ENCODE assay signal across 26 cellular contexts in genomic region chr5:36366883-36367282, GRCh38.
A peak's percentile ranks its signal among the peaks of the same experiment; 100 is the strongest.
DNase-seq lines count a peak whose midpoint lies in the region; TF ChIP-seq lines count a peak whose summit lies in the region.
"Had no signal": no experiment of that assay in that cellular context is flagged by ENCODE, and none has a peak within 500 bp of the region (broad histone marks: within the 10 kb centered on the region; RNA-seq: fewer than 3 reads in every experiment).

No MANE protein-coding gene starts in this region.

- no peaks in the 10 kb centered on the region for H3K9me3 Mint-ChIP-seq in HFFc6
- H3K9me3 Mint-ChIP-seq: CD4-positive, alpha-beta T cell had no signal

- peaks cover 0 to 47% (median 20%) of the 10 kb centered on the region in 4 donors for H3K4me1 ChIP-seq in tibial artery
- H3K4me1 ChIP-seq: spleen had no signal

- no peaks in the 10 kb centered on the region for H3K36me3 ChIP-seq in tibial artery
- H3K36me3 ChIP-seq: spleen, upper lobe of right lung had no signal

- DNase-seq in HFFc6 (peak; percentile 12), astrocyte of the hippocampus (ENCODE audit: low read depth, low spot score) (peak; percentile 37), iris pigment epithelial cell (ENCODE audit: low read depth) (peak; percentile 35), tibial artery (no peak), HuH-7 (ENCODE audit: low spot score) (no peak), CD1c-positive myeloid dendritic cell (ENCODE audit: extremely low spot score) (no peak), A172 (ENCODE audit: low spot score) (no peak)
- DNase-seq: activated CD4-positive, alpha-beta T cell treated with anti-CD3 and anti-CD28 coated beads, Interleukin-2, amount 50 U/mL, for 48 hours; activated CD8-positive, alpha-beta memory T cell treated with anti-CD3 and anti-CD28 coated beads, Interleukin-2, amount 50 U/mL, for 4 hours; activated naive CD4-positive, alpha-beta T cell treated with anti-CD3 and anti-CD28 coated beads, Interleukin-2, amount 10 ng/mL, durations not matched to agents 7 days and 5 days; amniotic stem cell; CD4-positive, alpha-beta T cell; endodermal cell; GOT3; left ventricle myocardium superior; naive thymus-derived CD4-positive, alpha-beta T cell; NCI-H1417 treated with DMSO at 0.1 percent for 48 hours; NCI-H2107; NCI-H748 treated with DMSO at 0.1 percent for 48 hours; retina; spleen; stimulated activated CD4-positive, alpha-beta T cell treated with anti-CD3 and anti-CD28 coated beads, Interleukin-4, amount 100 ng/mL, for 1 hour; T-helper 1 cell; upper lobe of right lung had no signal

- intact Hi-C loops in tibial artery (cut with DNase I; ENCODE audit: low total_unique reads): no loop called here

- H3K9me3 ChIP-seq in tibial artery: no peaks in the 10 kb centered on the region
- H3K9me3 ChIP-seq: upper lobe of right lung had no signal

- peak overlapping the region; percentile 14 to 41 for H3K27ac ChIP-seq in tibial artery
- H3K27ac ChIP-seq: spleen, upper lobe of right lung had no signal

- no peaks in the 10 kb centered on the region for H3K27me3 ChIP-seq in tibial artery
- H3K27me3 ChIP-seq: spleen, upper lobe of right lung had no signal

- H3K36me3 Mint-ChIP-seq in HFFc6 (ENCODE audit: low read depth): no peaks in the 10 kb centered on the region
- H3K36me3 Mint-ChIP-seq: activated naive CD4-positive, alpha-beta T cell treated with anti-CD3 and anti-CD28 coated beads, Interleukin-2, amount 10 ng/mL, durations not matched to agents 7 days and 5 days; mesothelial cell of epicardium had no signal

- H3K27ac Mint-ChIP-seq in HFFc6: no peak overlapping the region
- H3K27ac Mint-ChIP-seq: activated naive CD4-positive, alpha-beta T cell treated with anti-CD3 and anti-CD28 coated beads, Interleukin-2, amount 10 ng/mL, durations not matched to agents 7 days and 5 days; CD4-positive, alpha-beta T cell; dendritic cell treated with granulocyte-macrophage colony-stimulating factor and Interleukin-4, amounts not matched to agents 40 ng/mL and 50 ng/mL, for 4 days; endodermal cell; mesothelial cell of epicardium; naive thymus-derived CD4-positive, alpha-beta T cell had no signal

- peaks cover 31% of the 10 kb centered on the region for H3K4me1 Mint-ChIP-seq in HFFc6 (ENCODE audit: low read depth)
- H3K4me1 Mint-ChIP-seq: activated naive CD4-positive, alpha-beta T cell treated with anti-CD3 and anti-CD28 coated beads, Interleukin-2, amount 10 ng/mL, durations not matched to agents 7 days and 5 days had no signal

- no peak overlapping the region for H3K4me3 Mint-ChIP-seq in HFFc6
- H3K4me3 Mint-ChIP-seq: activated naive CD4-positive, alpha-beta T cell treated with anti-CD3 and anti-CD28 coated beads, Interleukin-2, amount 10 ng/mL, durations not matched to agents 7 days and 5 days; CD4-positive, alpha-beta T cell; dendritic cell treated with granulocyte-macrophage colony-stimulating factor and Interleukin-4, amounts not matched to agents 40 ng/mL and 50 ng/mL, for 4 days; endodermal cell; mesothelial cell of epicardium; naive thymus-derived CD4-positive, alpha-beta T cell had no signal

- TF ChIP-seq CTCF in HFFc6 (IDR thresholded peaks at IDR 0.05): no peak
- no peak for TF ChIP-seq CTCF in tibial artery (IDR thresholded peaks at IDR 0.05)

- peaks cover 5% of the 10 kb centered on the region; the same call in 1 of the 2 replicates for H3K27me3 Mint-ChIP-seq in HFFc6 (ENCODE audit: insufficient read depth)
- H3K27me3 Mint-ChIP-seq: activated naive CD4-positive, alpha-beta T cell treated with anti-CD3 and anti-CD28 coated beads, Interleukin-2, amount 10 ng/mL, durations not matched to agents 7 days and 5 days; CD4-positive, alpha-beta T cell; dendritic cell treated with granulocyte-macrophage colony-stimulating factor and Interleukin-4, amounts not matched to agents 40 ng/mL and 50 ng/mL, for 4 days had no signal

- H3K4me3 ChIP-seq in tibial artery: no peak overlapping the region
- H3K4me3 ChIP-seq: spleen, upper lobe of right lung had no signal

Comparison
In these comparisons a context has a peak if more than half of its experiments do, and no peak if none do; other contexts are left out.
1. DNase-seq: peak in HFFc6 (single experiment), astrocyte of the hippocampus (single experiment) and iris pigment epithelial cell (single experiment); none in tibial artery (0 of 2), HuH-7 (single experiment), CD1c-positive myeloid dendritic cell (single experiment) and A172 (single experiment).